ENCODE assay signal across 1 cellular context in the genomic region with DNA sequence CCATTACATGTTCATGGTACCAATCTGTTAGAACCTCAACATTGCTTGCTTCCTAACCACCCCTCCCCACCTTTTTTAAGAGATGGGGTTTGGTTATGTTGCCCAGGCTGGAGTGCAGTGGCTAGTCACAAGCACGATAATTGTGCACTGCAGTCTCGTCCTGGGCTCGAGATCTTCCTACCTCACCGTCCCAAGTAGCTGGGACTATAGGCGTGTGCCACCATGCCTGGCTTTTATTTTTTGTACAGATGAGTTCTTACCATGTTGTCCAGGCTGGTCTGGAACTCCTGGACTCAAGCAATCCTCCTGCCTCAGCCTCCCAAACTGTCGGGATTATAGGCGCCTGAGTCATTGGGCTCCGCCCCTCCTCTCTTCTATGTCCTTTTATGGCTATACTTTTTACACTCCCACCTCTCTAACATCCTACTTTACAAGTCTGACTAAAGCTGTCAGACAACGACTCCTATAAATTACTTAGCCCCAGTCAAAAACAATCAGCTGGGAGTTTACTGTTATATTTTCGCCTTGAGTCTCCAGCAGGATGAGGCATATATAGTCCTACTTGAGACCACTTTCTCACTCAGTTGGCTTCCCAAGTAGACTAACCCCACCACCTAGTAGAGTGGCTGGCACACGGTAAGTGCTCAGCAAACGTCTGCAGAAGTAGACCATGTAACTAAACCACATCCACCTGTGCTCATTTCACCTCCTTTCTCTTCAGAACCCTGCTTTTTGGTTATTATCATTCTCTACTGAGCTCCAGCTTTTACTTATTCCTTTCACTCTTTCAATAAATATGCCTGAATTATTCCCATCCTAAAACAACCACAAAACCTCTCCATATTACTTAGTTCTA.
TF ChIP-seq lines count a peak whose summit lies in the region.

No MANE protein-coding gene starts in this region.

TF ChIP-seq in A549, 52 proteins besides CTCF, POLR2A, EP300 and RAD21 (continued from another document):
- TF ChIP-seq ZFP36 (IDR thresholded peaks at IDR 0.05; ENCODE audit: borderline replicate concordance, partially characterized antibody) (no peak), RNF2 (IDR thresholded peaks at IDR 0.05; ENCODE audit: borderline replicate concordance, low read depth) (no peak), FOXS1 (CRISPR knock-in tag; IDR thresholded peaks at IDR 0.05) (no peak)
